8 cellular contexts compared by ENCODE assay signal in the genomic region with DNA sequence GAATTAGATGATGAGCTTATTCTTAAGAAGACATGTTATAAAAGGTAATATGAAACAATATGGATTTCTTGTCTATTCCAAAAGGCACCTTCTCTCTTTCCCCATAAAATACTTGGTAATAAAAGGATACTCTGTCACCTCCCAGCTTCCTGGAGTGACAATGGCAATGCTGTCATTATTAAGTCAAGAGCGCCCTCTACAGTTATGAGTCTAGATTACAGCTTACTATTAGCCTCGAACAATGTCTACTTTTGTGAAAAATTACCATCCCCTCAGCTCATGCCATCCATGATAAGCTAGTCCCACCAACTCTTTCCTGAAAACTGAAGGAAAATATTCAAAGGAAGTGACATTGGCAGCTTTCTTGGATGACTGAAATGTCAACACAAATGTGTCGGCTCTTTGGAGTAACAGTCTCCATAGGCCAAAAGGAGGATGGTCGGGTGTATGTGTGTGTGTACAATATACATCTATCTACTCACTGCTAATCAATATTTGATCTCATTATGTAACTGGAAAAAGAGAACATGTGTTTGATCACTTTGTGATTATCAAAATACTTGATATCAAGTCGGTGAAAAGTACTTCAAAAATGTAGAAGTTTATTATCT. TPM values are rescaled to one million over a fixed set of nuclear protein-coding genes. Genes with fewer than 3 reads are reported as not detected.
DNase-seq lines count a peak whose midpoint lies in the region; ATAC-seq and TF ChIP-seq lines count a peak whose summit lies in the region.

No MANE protein-coding gene starts in this region.

- H3F3A ChIP-seq in MM.1S (ENCODE audit: insufficient read depth, low read length), result no peaks in the 10 kb centered on the region

- H3K27ac ChIP-seq in MM.1S (ENCODE audit: low read length), result no peak overlapping the region

- H3K4me3 ChIP-seq in GM12875 (ENCODE audit: low read depth, low read length) (no peak overlapping the region), MM.1S (ENCODE audit: low read length) (no peak overlapping the region)

- H3K4me3 Mint-ChIP-seq in osteocyte (ENCODE audit: unreplicated experiment), result no peak overlapping the region

- ATAC-seq in GM18873 (IDR thresholded peaks at IDR 0.05; ENCODE audit: low FRiP score, unreplicated experiment), result no peak
- no peak for ATAC-seq in HG03521 (IDR thresholded peaks at IDR 0.05; ENCODE audit: unreplicated experiment)

- TF ChIP-seq CTCF in GM12875 (IDR thresholded peaks at IDR 0.05; ENCODE audit: borderline replicate concordance, insufficient read depth, low read depth, low read length), result peak; percentile 38; the same call in 1 of the 2 replicates
- peak; percentile 51 for TF ChIP-seq CTCF in MM.1S (IDR thresholded peaks at IDR 0.05; ENCODE audit: low read length)
- TF ChIP-seq CTCF in osteocyte (IDR thresholded peaks at IDR 0.05), result peak; percentile 84

- H3K36me3 ChIP-seq in MM.1S (replicated peaks; ENCODE audit: insufficient read depth, low read length), result no peaks in the 10 kb centered on the region

- H3K9me3 Mint-ChIP-seq in osteocyte (ENCODE audit: unreplicated experiment), result no peaks in the 10 kb centered on the region

- H3K4me1 ChIP-seq in MM.1S (ENCODE audit: low read length), result no peaks in the 10 kb centered on the region

- no peaks in the 10 kb centered on the region for H4K20me1 ChIP-seq in MM.1S (ENCODE audit: insufficient read depth, low read length)

- no peak overlapping the region for H3K4me2 ChIP-seq in MM.1S (ENCODE audit: low read depth, low read length)

- no peak overlapping the region for H3K9ac ChIP-seq in MM.1S (ENCODE audit: low read length)

- no peaks in the 10 kb centered on the region for H3K36me3 Mint-ChIP-seq in osteocyte (ENCODE audit: unreplicated experiment)

- H3K27me3 Mint-ChIP-seq in osteocyte (ENCODE audit: unreplicated experiment), result peaks cover 3% of the 10 kb centered on the region

- no peaks in the 10 kb centered on the region for H3K79me2 ChIP-seq in MM.1S (ENCODE audit: low read length)

- H3K4me1 Mint-ChIP-seq in osteocyte (ENCODE audit: unreplicated experiment), result peaks cover 15% of the 10 kb centered on the region

- H2AFZ ChIP-seq in MM.1S (ENCODE audit: low read length), result no peak overlapping the region

- no peaks in the 10 kb centered on the region for H3K9me3 ChIP-seq in MM.1S (replicated peaks; ENCODE audit: insufficient read depth, low read length)

- DNase-seq in AG08395 (ENCODE audit: low spot score) (peak; percentile 66), MM.1S (peak; percentile 36), SHP77 treated with DMSO at 0.1 percent for 48 hours (lab: John Stamatoyannopoulos, UW) (peak; percentile 37), fibroblast of gingiva (ENCODE audit: low read depth) (peak; percentile 19), osteocyte (ENCODE audit: extremely low spot score, unreplicated experiment) (peak; percentile 17)

- H3K27me3 ChIP-seq in MM.1S (replicated peaks; ENCODE audit: insufficient read depth, low read length), result no peaks in the 10 kb centered on the region

- no peaks in the 10 kb centered on the region for H3K9me2 ChIP-seq in MM.1S (replicated peaks; ENCODE audit: insufficient read depth, low read length)

- H3K27ac Mint-ChIP-seq in osteocyte (ENCODE audit: unreplicated experiment), result no peak overlapping the region

RNA-seq across cellular contexts. Expression of a gene that starts 48.7 kb away (rescaled TPM):
- 8.5 and 10.6 TPM in 2 replicates for total RNA-seq in osteocyte
